1 cellular context compared by ENCODE assay signal in the genomic region with DNA sequence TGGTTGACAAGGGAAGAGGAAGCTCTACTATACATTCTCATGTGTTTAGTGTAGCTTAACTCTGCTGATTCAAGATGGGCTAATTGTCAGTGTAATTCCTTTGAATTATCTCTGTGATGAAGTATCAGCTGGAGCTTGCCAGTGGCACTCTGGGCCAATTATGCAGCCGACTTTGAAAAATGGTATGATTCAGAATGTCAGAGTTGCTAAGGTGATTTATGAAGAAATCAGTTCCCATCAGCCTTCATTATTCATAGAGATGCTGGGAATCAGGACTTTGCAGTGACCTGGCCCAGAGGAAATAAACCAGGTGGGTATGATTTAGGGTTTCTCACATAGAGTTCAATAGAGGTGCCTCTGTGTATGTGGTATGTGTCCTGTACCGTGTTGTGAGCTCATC.
TF ChIP-seq lines count a peak whose summit lies in the region.

No MANE protein-coding gene starts in this region.

TF ChIP-seq in SK-N-SH treated with all-trans-retinoic acid at 6 μM for 48 hours, 23 proteins besides CTCF, POLR2A, EP300 and RAD21 (continued from another document):
- TF ChIP-seq POU6F1 (CRISPR knock-in tag; IDR thresholded peaks at IDR 0.05; ENCODE audit: borderline replicate concordance, low read depth) (peak; percentile 56; the same call in 1 of the 2 replicates), PPARA (CRISPR knock-in tag; IDR thresholded peaks at IDR 0.05; ENCODE audit: borderline replicate concordance) (no peak)
- TF ChIP-seq, protein P1, sequence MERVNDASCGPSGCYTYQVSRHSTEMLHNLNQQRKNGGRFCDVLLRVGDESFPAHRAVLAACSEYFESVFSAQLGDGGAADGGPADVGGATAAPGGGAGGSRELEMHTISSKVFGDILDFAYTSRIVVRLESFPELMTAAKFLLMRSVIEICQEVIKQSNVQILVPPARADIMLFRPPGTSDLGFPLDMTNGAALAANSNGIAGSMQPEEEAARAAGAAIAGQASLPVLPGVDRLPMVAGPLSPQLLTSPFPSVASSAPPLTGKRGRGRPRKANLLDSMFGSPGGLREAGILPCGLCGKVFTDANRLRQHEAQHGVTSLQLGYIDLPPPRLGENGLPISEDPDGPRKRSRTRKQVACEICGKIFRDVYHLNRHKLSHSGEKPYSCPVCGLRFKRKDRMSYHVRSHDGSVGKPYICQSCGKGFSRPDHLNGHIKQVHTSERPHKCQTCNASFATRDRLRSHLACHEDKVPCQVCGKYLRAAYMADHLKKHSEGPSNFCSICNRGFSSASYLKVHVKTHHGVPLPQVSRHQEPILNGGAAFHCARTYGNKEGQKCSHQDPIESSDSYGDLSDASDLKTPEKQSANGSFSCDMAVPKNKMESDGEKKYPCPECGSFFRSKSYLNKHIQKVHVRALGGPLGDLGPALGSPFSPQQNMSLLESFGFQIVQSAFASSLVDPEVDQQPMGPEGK (CRISPR knock-in tag; IDR thresholded peaks at IDR 0.05; ENCODE audit: borderline replicate concordance): 0 out of 2 replicates have a peak, but pooled peaks have one; percentile 67
